ENCODE assay signal across 17 cellular contexts in the genomic region with DNA sequence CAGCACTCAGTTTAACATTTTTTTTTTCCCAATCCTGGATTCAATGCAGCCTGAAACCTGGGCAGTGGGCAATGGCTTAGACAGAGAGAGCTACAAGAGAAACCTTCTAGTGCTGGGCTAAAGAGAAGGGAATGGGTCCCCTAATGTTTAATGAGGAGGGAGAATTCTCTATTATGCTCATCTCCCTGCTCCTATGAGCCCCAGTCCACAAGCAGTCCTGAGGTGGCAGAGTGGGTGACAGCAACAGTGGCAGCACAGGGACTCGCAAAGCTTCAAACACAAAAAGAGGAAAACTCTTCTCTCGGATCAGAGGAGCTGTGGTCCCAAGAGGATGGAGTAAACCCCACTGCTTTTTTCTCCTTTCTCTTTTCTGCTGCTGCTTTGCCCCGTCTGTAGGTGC. TPM values are rescaled to one million over a fixed set of nuclear protein-coding genes. Genes with fewer than 3 reads are reported as not detected.
"Had no signal": no experiment of that assay in that cellular context is flagged by ENCODE, and none has a peak within 500 bp of the region (broad histone marks: within the 10 kb centered on the region; RNA-seq: fewer than 3 reads in every experiment).

No MANE protein-coding gene starts in this region.

- H3K27me3 Mint-ChIP-seq: activated CD8-positive, alpha-beta memory T cell treated with anti-CD3 and anti-CD28 coated beads, Interleukin-2, amount 10 ng/mL, durations not matched to agents 7 days and 5 days; activated naive CD8-positive, alpha-beta T cell treated with anti-CD3 and anti-CD28 coated beads, Interleukin-2, amount 50 U/mL, for 24 hours had no signal

- H3K9me3 Mint-ChIP-seq: activated T-helper 2 cell treated with anti-CD3 and anti-CD28 coated beads, Interferon-gamma antibody, Interleukin-2, Interleukin-4, amounts not matched to agents 10 μg/mL and 5 μg/mL and 100 μg/mL, durations not matched to agents 14 hours and 24 hours and 36 hours had no signal

- H3K36me3 Mint-ChIP-seq: activated CD8-positive, alpha-beta memory T cell treated with anti-CD3 and anti-CD28 coated beads, Interleukin-2, amount 10 ng/mL, durations not matched to agents 7 days and 5 days had no signal

- H3K4me1 Mint-ChIP-seq: activated CD8-positive, alpha-beta memory T cell treated with anti-CD3 and anti-CD28 coated beads, Interleukin-2, amount 10 ng/mL, durations not matched to agents 7 days and 5 days; activated naive CD8-positive, alpha-beta T cell treated with anti-CD3 and anti-CD28 coated beads, Interleukin-2, amount 50 U/mL, for 24 hours; naive thymus-derived CD4-positive, alpha-beta T cell; stimulated activated naive B cell treated with anti-CD40 and anti-IgM and Interleukin-4, amounts not matched to agents 10 μg/mL and 1 μg/mL and 100 μg/mL, for 72 hours had no signal

- H3K27ac Mint-ChIP-seq: activated CD8-positive, alpha-beta memory T cell treated with anti-CD3 and anti-CD28 coated beads, Interleukin-2, amount 10 ng/mL, durations not matched to agents 7 days and 5 days; activated naive CD4-positive, alpha-beta T cell treated with anti-CD3 and anti-CD28 coated beads for 36 hours; activated naive CD8-positive, alpha-beta T cell treated with anti-CD3 and anti-CD28 coated beads, Interleukin-2, amount 50 U/mL, for 24 hours; activated T-helper 2 cell treated with anti-CD3 and anti-CD28 coated beads, Interferon-gamma antibody, Interleukin-2, Interleukin-4, amounts not matched to agents 10 μg/mL and 5 μg/mL and 100 μg/mL, durations not matched to agents 14 hours and 24 hours and 36 hours; naive thymus-derived CD4-positive, alpha-beta T cell; stimulated activated naive B cell treated with anti-CD40 and anti-IgM and Interleukin-4, amounts not matched to agents 10 μg/mL and 1 μg/mL and 100 μg/mL, for 72 hours had no signal

- H3K4me1 ChIP-seq: ascending aorta, breast epithelium, vagina had no signal

- H3K4me3 Mint-ChIP-seq: activated CD8-positive, alpha-beta memory T cell treated with anti-CD3 and anti-CD28 coated beads, Interleukin-2, amount 10 ng/mL, durations not matched to agents 7 days and 5 days; activated naive CD4-positive, alpha-beta T cell treated with anti-CD3 and anti-CD28 coated beads for 36 hours; activated naive CD8-positive, alpha-beta T cell treated with anti-CD3 and anti-CD28 coated beads, Interleukin-2, amount 50 U/mL, for 24 hours; naive thymus-derived CD4-positive, alpha-beta T cell; stimulated activated naive B cell treated with anti-CD40 and anti-IgM and Interleukin-4, amounts not matched to agents 10 μg/mL and 1 μg/mL and 100 μg/mL, for 72 hours had no signal

- DNase-seq: activated CD4-positive, alpha-beta T cell treated with anti-CD3 and anti-CD28 coated beads for 1 hour; activated CD4-positive, alpha-beta T cell treated with anti-CD3 and anti-CD28 coated beads, Interleukin-2, amount 50 U/mL, for 48 hours; activated CD8-positive, alpha-beta memory T cell treated with anti-CD3 and anti-CD28 coated beads, Interleukin-2, amount 10 ng/mL, durations not matched to agents 7 days and 5 days; activated naive CD4-positive, alpha-beta T cell treated with anti-CD3 and anti-CD28 coated beads for 36 hours; activated naive CD8-positive, alpha-beta T cell treated with anti-CD3 and anti-CD28 coated beads, Interleukin-2, amount 50 U/mL, for 24 hours; activated T-cell treated with anti-CD3 and anti-CD28 coated beads, Interleukin-2, amount 50 U/mL, for 1 hour; erythroblast; naive thymus-derived CD4-positive, alpha-beta T cell; retina; stimulated activated CD4-positive, alpha-beta T cell treated with anti-CD3 and anti-CD28 coated beads, Interleukin-2, amount 100 ng/mL, for 48 hours; stimulated activated naive B cell treated with anti-CD40 and anti-IgM and Interleukin-4, amounts not matched to agents 10 μg/mL and 1 μg/mL and 100 μg/mL, for 72 hours; T-helper 9 cell had no signal

- H3K27me3 ChIP-seq: ascending aorta, breast epithelium, tibial nerve, vagina had no signal

- H3K4me3 ChIP-seq: ascending aorta, breast epithelium, tibial nerve, vagina had no signal

- ATAC-seq: activated CD8-positive, alpha-beta memory T cell treated with anti-CD3 and anti-CD28 coated beads, Interleukin-2, amount 10 ng/mL, durations not matched to agents 7 days and 5 days; activated naive CD8-positive, alpha-beta T cell treated with anti-CD3 and anti-CD28 coated beads, Interleukin-2, amount 50 U/mL, for 24 hours; naive thymus-derived CD4-positive, alpha-beta T cell; stimulated activated naive B cell treated with anti-CD40 and anti-IgM and Interleukin-4, amounts not matched to agents 10 μg/mL and 1 μg/mL and 100 μg/mL, for 72 hours had no signal

- H3K36me3 ChIP-seq: ascending aorta, breast epithelium, tibial nerve, vagina had no signal

- H3K27ac ChIP-seq: ascending aorta, breast epithelium, tibial nerve, vagina had no signal

- H3K9me3 ChIP-seq: ascending aorta, breast epithelium, vagina had no signal

RNA-seq across cellular contexts. Expression of a gene that starts 36.5 kb away (rescaled TPM):
- total RNA-seq: activated CD8-positive, alpha-beta memory T cell treated with anti-CD3 and anti-CD28 coated beads, Interleukin-2, amount 10 ng/mL, durations not matched to agents 7 days and 5 days; activated naive CD4-positive, alpha-beta T cell treated with anti-CD3 and anti-CD28 coated beads for 36 hours; activated T-helper 2 cell treated with anti-CD3 and anti-CD28 coated beads, Interferon-gamma antibody, Interleukin-2, Interleukin-4, amounts not matched to agents 10 μg/mL and 5 μg/mL and 100 μg/mL, durations not matched to agents 14 hours and 24 hours and 36 hours had no signal
- polyA plus RNA-seq: naive thymus-derived CD4-positive, alpha-beta T cell had no signal
